17 cellular contexts compared by ENCODE assay signal in genomic region chr12:3636328-3636727, GRCh38.
DNase-seq lines count a peak whose midpoint lies in the region; ATAC-seq and TF ChIP-seq lines count a peak whose summit lies in the region.
"Had no signal": no experiment of that assay in that cellular context is flagged by ENCODE, and none has a peak within 500 bp of the region (broad histone marks: within the 10 kb centered on the region; RNA-seq: fewer than 3 reads in every experiment).

No MANE protein-coding gene starts in this region.

- H3K27me3 ChIP-seq in SK-N-SH (ENCODE audit: insufficient read depth), result no peaks in the 10 kb centered on the region
- H3K27me3 ChIP-seq: BLaER1 treated with 17β-estradiol and CSF1 and Interleukin-3, amounts not matched to agents 10 nM and 100 nM had no signal

- no peak overlapping the region for H2AFZ ChIP-seq in SK-N-SH (ENCODE audit: low read depth)

- no peak overlapping the region for H3K27ac ChIP-seq in SK-N-SH (ENCODE audit: low read depth in 2 of 2, low read length in 1 of 2)
- H3K27ac ChIP-seq: BLaER1 treated with 17β-estradiol and CSF1 and Interleukin-3, amounts not matched to agents 10 nM and 100 nM had no signal

- WGBS in SK-N-SH (ENCODE audit: low lambda C conversion rate), result 66% methylated on average over 5 of the region's 5 CpGs

- H3K4me3 Mint-ChIP-seq in activated naive CD8-positive, alpha-beta T cell, result no peak overlapping the region
- H3K4me3 Mint-ChIP-seq in activated naive CD8-positive, alpha-beta T cell treated with anti-CD3 and anti-CD28 coated beads, Interleukin-2, amount 50 U/mL, for 24 hours, result no peak overlapping the region
- H3K4me3 Mint-ChIP-seq in nephron progenitor cell, result no peak overlapping the region
- H3K4me3 Mint-ChIP-seq: B cell; CD8-positive, alpha-beta T cell; H9 had no signal

- peaks cover 3% of the 10 kb centered on the region for H3F3A ChIP-seq in SK-N-SH (replicated peaks; ENCODE audit: insufficient read depth)

- no peak overlapping the region for H3K4me3 ChIP-seq in SK-N-SH (ENCODE audit: low read depth in 2 of 2, low read length in 1 of 2)
- H3K4me3 ChIP-seq: BLaER1 treated with 17β-estradiol and CSF1 and Interleukin-3, amounts not matched to agents 10 nM and 100 nM; GM12878 had no signal

- H3K27me3 Mint-ChIP-seq in activated naive CD8-positive, alpha-beta T cell, result no peaks in the 10 kb centered on the region
- no peaks in the 10 kb centered on the region for H3K27me3 Mint-ChIP-seq in activated naive CD8-positive, alpha-beta T cell treated with anti-CD3 and anti-CD28 coated beads, Interleukin-2, amount 50 U/mL, for 24 hours
- peaks cover 6% of the 10 kb centered on the region for H3K27me3 Mint-ChIP-seq in nephron progenitor cell (ENCODE audit: low read depth, poor library complexity)
- H3K27me3 Mint-ChIP-seq: B cell had no signal

- no peak for DNase-seq in activated naive CD8-positive, alpha-beta T cell treated with anti-CD3 and anti-CD28 coated beads, Interleukin-2, amount 50 U/mL, for 24 hours
- DNase-seq in SK-N-SH (no peak), nephron progenitor cell (no peak), SIG-M5 treated with dmso at 0.1 percent for 504 hours (lab: John Stamatoyannopoulos, UW; ENCODE audit: unreplicated experiment) (no peak)
- no peak for DNase-seq in stimulated activated CD4-positive, alpha-beta T cell treated with anti-CD3 and anti-CD28 coated beads, Interleukin-2, amount 100 ng/mL, for 48 hours
- DNase-seq in activated naive CD4-positive, alpha-beta T cell treated with Interleukin-2 at 50 U/mL for 16 hours, result no peak
- DNase-seq: 8988T; Calu3; CD8-positive, alpha-beta T cell; DMS79 treated with DMSO at 0.1 percent for 48 hours; EL; H9 had no signal

- no peaks in the 10 kb centered on the region for H4K20me1 ChIP-seq in SK-N-SH (ENCODE audit: insufficient read depth)

- H3K9me3 ChIP-seq in SK-N-SH, result no peaks in the 10 kb centered on the region

- peak overlapping the region; percentile 22 for H3K27ac Mint-ChIP-seq in activated naive CD8-positive, alpha-beta T cell
- H3K27ac Mint-ChIP-seq in activated naive CD8-positive, alpha-beta T cell treated with anti-CD3 and anti-CD28 coated beads, Interleukin-2, amount 50 U/mL, for 24 hours, result no peak overlapping the region
- H3K27ac Mint-ChIP-seq in nephron progenitor cell, result peak overlapping the region; percentile 43
- H3K27ac Mint-ChIP-seq: B cell; CD8-positive, alpha-beta T cell had no signal

- H3K36me3 ChIP-seq in SK-N-SH (replicated peaks in 1 of 2; ENCODE audit: control insufficient read depth in 1 of 2, insufficient read depth in 2 of 2, low read length in 1 of 2), result no peaks in the 10 kb centered on the region

- no peaks in the 10 kb centered on the region for H3K9me2 ChIP-seq in SK-N-SH

- H3K4me1 Mint-ChIP-seq in activated naive CD8-positive, alpha-beta T cell (ENCODE audit: low read depth), result no peaks in the 10 kb centered on the region
- H3K4me1 Mint-ChIP-seq in activated naive CD8-positive, alpha-beta T cell treated with anti-CD3 and anti-CD28 coated beads, Interleukin-2, amount 50 U/mL, for 24 hours, result peaks cover 2% of the 10 kb centered on the region
- H3K4me1 Mint-ChIP-seq in nephron progenitor cell, result peaks cover 15% of the 10 kb centered on the region
- H3K4me1 Mint-ChIP-seq: B cell had no signal

- no peak for ATAC-seq in activated naive CD8-positive, alpha-beta T cell treated with anti-CD3 and anti-CD28 coated beads, Interleukin-2, amount 50 U/mL, for 24 hours
- ATAC-seq: CD8-positive, alpha-beta T cell; GM12878; HepG2 had no signal

- TF ChIP-seq EP300 in SK-N-SH (IDR thresholded peaks at IDR 0.05; ENCODE audit: borderline replicate concordance in 1 of 2, low read depth in 1 of 2, low read length in 1 of 2), result no peak

- no peaks in the 10 kb centered on the region for H3K9me3 Mint-ChIP-seq in activated naive CD8-positive, alpha-beta T cell (ENCODE audit: low read depth)
- no peaks in the 10 kb centered on the region for H3K9me3 Mint-ChIP-seq in activated naive CD8-positive, alpha-beta T cell treated with anti-CD3 and anti-CD28 coated beads, Interleukin-2, amount 50 U/mL, for 24 hours
- no peaks in the 10 kb centered on the region for H3K9me3 Mint-ChIP-seq in nephron progenitor cell
- H3K9me3 Mint-ChIP-seq: CD8-positive, alpha-beta T cell; H9 had no signal

- H3K4me1 ChIP-seq in SK-N-SH (ENCODE audit: control insufficient read depth in 1 of 2, insufficient read depth in 2 of 2, low read depth in 1 of 2, low read length in 1 of 2), result peaks cover 1 to 4% of the 10 kb centered on the region in 2 experiments; a peak in 2 of 4 replicates

- no peak overlapping the region for H3K9ac ChIP-seq in SK-N-SH
- H3K9ac ChIP-seq: BLaER1 treated with 17β-estradiol and CSF1 and Interleukin-3, amounts not matched to agents 10 nM and 100 nM had no signal

- CTCF ChIA-PET in SK-N-SH (lab: Yijun Ruan, JAX), result interaction anchor here (1.0 to 1.4 kb wide), 3 partner anchors 11 to 336 kb away, joined by 3 read pairs; no protein-coding TSS in a partner anchor

- peak overlapping the region; percentile 47; the same call in 1 of the 2 replicates for H3K4me2 ChIP-seq in SK-N-SH
- H3K4me2 ChIP-seq: BLaER1 treated with 17β-estradiol and CSF1 and Interleukin-3, amounts not matched to agents 10 nM and 100 nM had no signal

- no peak for TF ChIP-seq CTCF in SK-N-SH (IDR thresholded peaks at IDR 0.05)
- no peak for TF ChIP-seq CTCF in nephron progenitor cell (IDR thresholded peaks at IDR 0.05)

- peaks cover 20% of the 10 kb centered on the region for H3K36me3 Mint-ChIP-seq in activated naive CD8-positive, alpha-beta T cell
- H3K36me3 Mint-ChIP-seq in activated naive CD8-positive, alpha-beta T cell treated with anti-CD3 and anti-CD28 coated beads, Interleukin-2, amount 50 U/mL, for 24 hours (ENCODE audit: low read depth), result peaks cover 17% of the 10 kb centered on the region
- no peaks in the 10 kb centered on the region for H3K36me3 Mint-ChIP-seq in nephron progenitor cell (ENCODE audit: low read depth)

- no peak for TF ChIP-seq RAD21 in SK-N-SH (IDR thresholded peaks at IDR 0.05; ENCODE audit: low read length)

- H3K79me2 ChIP-seq in SK-N-SH (ENCODE audit: insufficient read depth), result no peaks in the 10 kb centered on the region

- POLR2A ChIA-PET in SK-N-SH (lab: Yijun Ruan, JAX), result no interaction called here

TF ChIP-seq in SK-N-SH, 30 proteins besides CTCF, POLR2A, EP300 and RAD21 (continues in another document):
- TF ChIP-seq TAF1 (IDR thresholded peaks at IDR 0.05; ENCODE audit: borderline replicate concordance, low read depth, low read length) (no peak), SIN3A (IDR thresholded peaks at IDR 0.05; ENCODE audit: borderline replicate concordance, low read depth, low read length) (no peak), MAX (IDR thresholded peaks at IDR 0.05; ENCODE audit: low read depth) (no peak; the same call in 1 of the 2 replicates), FOSL2 (IDR thresholded peaks at IDR 0.05; ENCODE audit: borderline replicate concordance, low read depth) (peak; percentile 47; the same call in 1 of the 2 replicates), SMC3 (IDR thresholded peaks at IDR 0.05; ENCODE audit: low read depth, low read length) (no peak), RFX5 (IDR thresholded peaks at IDR 0.05; ENCODE audit: low read length) (no peak), MEF2A (IDR thresholded peaks at IDR 0.05; ENCODE audit: borderline replicate concordance, low read depth) (no peak), YY1 (IDR thresholded peaks at IDR 0.05; ENCODE audit: low read depth) (no peak), REST (IDR thresholded peaks at IDR 0.05; ENCODE audit: low read depth, low read length) (no peak), ZBTB33 (IDR thresholded peaks at IDR 0.05; ENCODE audit: borderline replicate concordance, low read depth) (no peak), RXRA (IDR thresholded peaks at IDR 0.05; ENCODE audit: borderline replicate concordance, low read depth) (no peak)
